In the genomic region with DNA sequence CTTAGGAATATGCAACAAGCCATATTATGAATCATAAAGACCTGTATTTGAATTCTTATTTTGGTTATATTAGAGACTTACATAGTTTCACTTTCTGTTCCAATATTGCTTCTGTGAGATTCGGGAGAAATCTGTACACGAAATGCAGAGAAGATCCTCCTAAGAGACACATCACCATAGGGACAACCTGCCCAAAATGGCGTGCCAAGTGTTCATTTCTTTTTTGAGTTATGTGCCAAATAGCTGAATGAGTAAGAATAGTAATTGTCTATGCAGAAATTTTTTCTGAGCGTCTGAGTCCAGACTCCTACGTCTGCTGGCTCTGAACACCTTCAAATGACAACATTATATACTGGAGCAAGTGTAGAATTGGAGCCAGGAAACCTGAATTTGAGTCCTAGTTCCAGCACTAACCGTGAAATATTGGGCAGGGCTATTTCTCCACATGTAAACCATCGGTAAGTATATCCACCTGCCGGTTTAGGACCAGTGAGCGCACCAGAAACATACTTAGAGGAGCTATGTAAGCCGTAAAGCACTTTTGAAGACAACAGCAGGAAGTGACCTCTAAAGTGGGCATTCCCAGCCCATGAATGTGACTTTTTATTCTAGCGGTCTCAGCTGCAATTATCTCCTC, we compare ENCODE assay signal across 9 cellular contexts.
DNase-seq lines count a peak whose midpoint lies in the region; ATAC-seq, FAIRE-seq and TF ChIP-seq lines count a peak whose summit lies in the region.
"Had no signal": no experiment of that assay in that cellular context is flagged by ENCODE, and none has a peak within 500 bp of the region (broad histone marks: within the 10 kb centered on the region; RNA-seq: fewer than 3 reads in every experiment).

No MANE protein-coding gene starts in this region.

- peak; percentile 53 for ATAC-seq in activated CD8-positive, alpha-beta memory T cell treated with anti-CD3 and anti-CD28 coated beads, Interleukin-2, amount 10 ng/mL, durations not matched to agents 7 days and 5 days
- ATAC-seq in lung (ENCODE audit: insufficient read depth, low FRiP score), result no peak
- no peak for ATAC-seq in HG03039 (IDR thresholded peaks at IDR 0.05; ENCODE audit: unreplicated experiment)

- no peaks in the 10 kb centered on the region for H3K27me3 ChIP-seq in lung (ENCODE audit: control insufficient read depth, insufficient read depth)

- H3K4me3 Mint-ChIP-seq in activated CD8-positive, alpha-beta memory T cell treated with anti-CD3 and anti-CD28 coated beads, Interleukin-2, amount 10 ng/mL, durations not matched to agents 7 days and 5 days, result peak overlapping the region; percentile 61
- peak overlapping the region; percentile 28 for H3K4me3 Mint-ChIP-seq in type B pancreatic cell

- no peaks in the 10 kb centered on the region for H3K36me3 Mint-ChIP-seq in activated CD8-positive, alpha-beta memory T cell treated with anti-CD3 and anti-CD28 coated beads, Interleukin-2, amount 10 ng/mL, durations not matched to agents 7 days and 5 days
- H3K36me3 Mint-ChIP-seq in type B pancreatic cell, result peaks cover 5% of the 10 kb centered on the region

- CTCF ChIA-PET in activated CD8-positive, alpha-beta memory T cell treated with anti-CD3 and anti-CD28 coated beads, Interleukin-2, amount 10 ng/mL, durations not matched to agents 7 days and 5 days (lab: Charles Lee), result interaction anchor here (0.6 to 1.2 kb wide), 3 partner anchors 13 to 79 kb away, joined by 3 to 5 read pairs (median 4); no protein-coding TSS in a partner anchor

- TF ChIP-seq CTCF in astrocyte of the spinal cord (IDR thresholded peaks at IDR 0.05; ENCODE audit: low read depth, low read length), result no peak
- no peak for TF ChIP-seq CTCF in lung (IDR thresholded peaks at IDR 0.05; ENCODE audit: control extremely low read depth, extremely low read depth)
- no peak for TF ChIP-seq CTCF in type B pancreatic cell (conservative IDR thresholded peaks at IDR 0.05)

- peak overlapping the region; percentile 33 to 72 for H3K27ac ChIP-seq in lung (ENCODE audit: low read depth in 1 of 2, low read length in 1 of 2)

- no peaks in the 10 kb centered on the region for H3K36me3 ChIP-seq in lung (ENCODE audit: control insufficient read depth in 2 of 2, insufficient read depth in 2 of 2, low read length in 2 of 2)

- H3K9me3 ChIP-seq in lung (ENCODE audit: control insufficient read depth in 2 of 2, insufficient read depth in 1 of 2, low read length in 1 of 2), result no peaks in the 10 kb centered on the region

- in situ Hi-C loops in astrocyte of the spinal cord (cut with HindIII; ENCODE audit: low sequenced_read_pairs), result no loop called here

- H3K4me1 Mint-ChIP-seq in activated CD8-positive, alpha-beta memory T cell treated with anti-CD3 and anti-CD28 coated beads, Interleukin-2, amount 10 ng/mL, durations not matched to agents 7 days and 5 days, result peaks cover 22% of the 10 kb centered on the region
- H3K4me1 Mint-ChIP-seq in type B pancreatic cell (ENCODE audit: unreplicated experiment), result peaks cover 45% of the 10 kb centered on the region

- H3K27me3 Mint-ChIP-seq in activated CD8-positive, alpha-beta memory T cell treated with anti-CD3 and anti-CD28 coated beads, Interleukin-2, amount 10 ng/mL, durations not matched to agents 7 days and 5 days, result peaks cover 17% of the 10 kb centered on the region
- H3K27me3 Mint-ChIP-seq in type B pancreatic cell, result no peaks in the 10 kb centered on the region

- H3K9me3 Mint-ChIP-seq in activated CD8-positive, alpha-beta memory T cell treated with anti-CD3 and anti-CD28 coated beads, Interleukin-2, amount 10 ng/mL, durations not matched to agents 7 days and 5 days (ENCODE audit: low read depth), result peaks cover 2% of the 10 kb centered on the region
- H3K9me3 Mint-ChIP-seq in type B pancreatic cell, result no peaks in the 10 kb centered on the region

- no peak for FAIRE-seq in GM19239 (lab: Jason Lieb, UNC)

- H3K4me1 ChIP-seq in lung (ENCODE audit: control insufficient read depth in 2 of 2, insufficient read depth in 2 of 2, low read length in 2 of 2), result peaks cover under 1 to 21% of the 10 kb centered on the region in 2 donors

- no peak for DNase-seq in activated CD8-positive, alpha-beta memory T cell treated with anti-CD3 and anti-CD28 coated beads, Interleukin-2, amount 10 ng/mL, durations not matched to agents 7 days and 5 days
- DNase-seq in activated CD8-positive, alpha-beta memory T cell treated with anti-CD3 and anti-CD28 coated beads, Interleukin-2, amount 50 U/mL, for 4 hours, result no peak
- DNase-seq in astrocyte of the spinal cord (ENCODE audit: low read depth, low spot score) (peak; percentile 46), lung (ENCODE audit: low spot score) (peak; percentile 28), type B pancreatic cell (ENCODE audit: extremely low spot score, unreplicated experiment) (no peak), GM19239 (ENCODE audit: insufficient read length, low spot score) (no peak), NCI-H1105 treated with DMSO at 0.1 percent for 48 hours (lab: John Stamatoyannopoulos, UW) (no peak)
- DNase-seq: stimulated activated naive CD4-positive, alpha-beta T cell had no signal

- 27 to 54% methylated on average over 11 of the region's 11 CpGs for WGBS in lung, 2 donors

- H3K27ac Mint-ChIP-seq in activated CD8-positive, alpha-beta memory T cell treated with anti-CD3 and anti-CD28 coated beads, Interleukin-2, amount 10 ng/mL, durations not matched to agents 7 days and 5 days, result peak overlapping the region; percentile 67
- peak overlapping the region; percentile 65 for H3K27ac Mint-ChIP-seq in type B pancreatic cell

- H3K4me3 ChIP-seq in astrocyte of the spinal cord (ENCODE audit: low read depth, low read length) (no peak overlapping the region), lung (peak overlapping the region; percentile 39)

Comparison
In these comparisons a context has a peak if more than half of its experiments do, and no peak if none do; other contexts are left out.
1. DNase-seq: peak in astrocyte of the spinal cord (single experiment) and lung (single experiment); none in activated CD8-positive, alpha-beta memory T cell treated with anti-CD3 and anti-CD28 coated beads, Interleukin-2, amount 10 ng/mL, durations not matched to agents 7 days and 5 days (single experiment), activated CD8-positive, alpha-beta memory T cell treated with anti-CD3 and anti-CD28 coated beads, Interleukin-2, amount 50 U/mL, for 4 hours (single experiment), type B pancreatic cell (single experiment), GM19239 (single experiment) and NCI-H1105 treated with DMSO at 0.1 percent for 48 hours (single experiment).